In the genomic region with DNA sequence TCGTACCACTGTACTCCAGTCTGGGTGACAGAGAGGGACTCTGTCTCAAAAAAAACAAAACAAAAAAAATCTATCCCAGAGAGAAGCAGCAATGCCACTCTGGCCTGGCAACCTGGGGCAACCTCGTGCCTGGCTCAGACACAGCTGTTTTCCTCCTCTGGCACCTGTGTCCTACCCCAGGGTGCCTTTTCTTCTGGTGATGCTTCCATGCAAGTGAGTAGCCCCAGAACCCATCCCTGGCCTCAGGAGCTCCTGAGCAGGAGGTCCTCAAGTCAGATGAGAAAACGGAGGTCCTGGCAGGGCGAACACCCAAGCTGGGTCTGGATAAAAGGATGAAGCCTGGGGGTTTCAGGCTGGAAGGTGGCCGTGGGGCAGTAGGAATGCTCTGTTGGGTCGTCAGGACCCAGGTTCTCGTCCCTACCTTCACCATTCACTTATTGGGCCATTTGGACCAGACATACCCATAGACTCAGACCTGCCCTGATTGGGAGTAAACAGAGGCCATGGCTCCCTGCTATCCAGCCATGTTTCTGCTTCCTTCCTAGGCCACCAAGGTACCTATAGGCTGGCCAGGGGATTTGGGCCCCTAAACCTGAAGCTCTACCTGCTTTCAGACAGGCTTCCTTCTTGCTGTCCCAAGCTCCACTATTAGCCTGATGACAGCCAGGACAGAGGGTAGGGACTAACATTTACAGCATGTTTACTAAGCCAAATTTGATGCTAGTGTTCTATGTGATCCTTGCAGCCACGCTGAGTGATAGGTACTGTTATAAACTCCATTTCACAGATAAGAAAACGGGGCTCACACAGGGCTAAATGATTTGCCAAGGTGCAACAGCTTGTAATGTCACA, we compare ENCODE assay signal across 1 cellular context.
TF ChIP-seq lines count a peak whose summit lies in the region.

No MANE protein-coding gene starts in this region.

TF ChIP-seq in GM12891, 5 proteins besides CTCF, POLR2A, EP300 and RAD21:
- no peak for TF ChIP-seq POLR2AphosphoS5 (IDR thresholded peaks at IDR 0.05; ENCODE audit: low read depth, low read length)
- no peak for TF ChIP-seq POU2F2 (IDR thresholded peaks at IDR 0.05; ENCODE audit: low read depth, low read length)
- no peak for TF ChIP-seq TAF1 (IDR thresholded peaks at IDR 0.05; ENCODE audit: low read depth, low read length)
- TF ChIP-seq SPI1 (IDR thresholded peaks at IDR 0.05; ENCODE audit: low read depth, low read length) = no peak
- no peak for TF ChIP-seq PAX5 (IDR thresholded peaks at IDR 0.05; ENCODE audit: insufficient read depth, low read length, severe bottlenecking)
TF ChIP-seq in GM12891: peak in this region for 0.
